Comparison of ENCODE assay signal across 31 cellular contexts in genomic region chr7:121323934-121324333, GRCh38. TPM values are rescaled to one million over a fixed set of nuclear protein-coding genes. Genes with fewer than 3 reads are reported as not detected.
"Had no signal": no experiment of that assay in that cellular context is flagged by ENCODE, and none has a peak within 500 bp of the region (broad histone marks: within the 10 kb centered on the region; RNA-seq: fewer than 3 reads in every experiment).

No MANE protein-coding gene starts in this region.

- H3K4me1 ChIP-seq: lower lobe of right lung, prostate gland, thyroid gland had no signal

- H3K36me3 ChIP-seq: esophagus squamous epithelium, left ventricle myocardium inferior, lower lobe of right lung, prostate gland, right atrium auricular region, stomach, thyroid gland had no signal

- H3K9me3 Mint-ChIP-seq: effector memory CD8-positive, alpha-beta T cell; immature natural killer cell; mesothelial cell of epicardium; naive B cell; nephron had no signal

- DNase-seq: cortex of kidney; effector memory CD8-positive, alpha-beta T cell; erythroblast; esophagus squamous epithelium; foreskin melanocyte; glutamatergic neuron; hypothalamus; immature natural killer cell; kidney glomerular epithelial cell; left colon; left ventricle myocardium inferior; lower lobe of right lung; mucosa of descending colon; naive B cell; nucleus accumbens; stimulated activated CD4-positive, alpha-beta T cell treated with anti-CD3 and anti-CD28 coated beads, Interleukin-12 subunit alpha, Interleukin-12 subunit beta, amount 100 ng/mL, for 4 hours; stimulated activated CD4-positive, alpha-beta T cell treated with anti-CD3 and anti-CD28 coated beads, Interleukin-1b, Interleukin-23, amount 100 ng/mL, for 48 hours; stimulated activated CD4-positive, alpha-beta T cell treated with anti-CD3 and anti-CD28 coated beads, Interleukin-4, amount 100 ng/mL, for 1 hour; stimulated activated CD8-positive, alpha-beta memory T cell treated with anti-CD3 and anti-CD28 coated beads, Interleukin-4, amount 100 ng/mL, for 48 hours; stimulated activated naive CD4-positive, alpha-beta T cell treated with Interleukin-2 at 50 U/mL for 16 hours; stomach; thyroid gland; trophoblast cell had no signal

- H3K27ac ChIP-seq: esophagus squamous epithelium, left ventricle myocardium inferior, lower lobe of right lung, prostate gland, right atrium auricular region, stomach, thyroid gland had no signal

- H3K4me2 ChIP-seq: smooth muscle cell had no signal

- H3K9me3 ChIP-seq: esophagus squamous epithelium, left ventricle myocardium inferior, lower lobe of right lung, mucosa of descending colon, prostate gland, right atrium auricular region, stomach, thyroid gland had no signal

- H3K4me3 Mint-ChIP-seq: effector memory CD8-positive, alpha-beta T cell; immature natural killer cell; mesothelial cell of epicardium; nephron had no signal

- H3K27me3 Mint-ChIP-seq: naive B cell had no signal

- H3K4me3 ChIP-seq: esophagus squamous epithelium, left ventricle myocardium inferior, lower lobe of right lung, mucosa of descending colon, prostate gland, right atrium auricular region, smooth muscle cell, stomach, thyroid gland had no signal

- H3K36me3 Mint-ChIP-seq: mesothelial cell of epicardium had no signal

- H3K4me1 Mint-ChIP-seq: immature natural killer cell had no signal

- H3K27ac Mint-ChIP-seq: effector memory CD8-positive, alpha-beta T cell; immature natural killer cell had no signal

- ATAC-seq: effector memory CD8-positive, alpha-beta T cell; left colon; lower lobe of right lung; mucosa of descending colon; sciatic nerve had no signal

RNA-seq across cellular contexts. Expression of gene WNT16, which starts 4.9 kb away (rescaled TPM):
- total RNA-seq: dermis microvascular lymphatic vessel endothelial cell, left colon, left ventricle myocardium inferior, lower lobe of right lung, sciatic nerve, smooth muscle cell, subcutaneous adipose tissue, thyroid gland had no signal
- polyA plus RNA-seq: immature natural killer cell had no signal
